1 cellular context compared by ENCODE assay signal in the genomic region with DNA sequence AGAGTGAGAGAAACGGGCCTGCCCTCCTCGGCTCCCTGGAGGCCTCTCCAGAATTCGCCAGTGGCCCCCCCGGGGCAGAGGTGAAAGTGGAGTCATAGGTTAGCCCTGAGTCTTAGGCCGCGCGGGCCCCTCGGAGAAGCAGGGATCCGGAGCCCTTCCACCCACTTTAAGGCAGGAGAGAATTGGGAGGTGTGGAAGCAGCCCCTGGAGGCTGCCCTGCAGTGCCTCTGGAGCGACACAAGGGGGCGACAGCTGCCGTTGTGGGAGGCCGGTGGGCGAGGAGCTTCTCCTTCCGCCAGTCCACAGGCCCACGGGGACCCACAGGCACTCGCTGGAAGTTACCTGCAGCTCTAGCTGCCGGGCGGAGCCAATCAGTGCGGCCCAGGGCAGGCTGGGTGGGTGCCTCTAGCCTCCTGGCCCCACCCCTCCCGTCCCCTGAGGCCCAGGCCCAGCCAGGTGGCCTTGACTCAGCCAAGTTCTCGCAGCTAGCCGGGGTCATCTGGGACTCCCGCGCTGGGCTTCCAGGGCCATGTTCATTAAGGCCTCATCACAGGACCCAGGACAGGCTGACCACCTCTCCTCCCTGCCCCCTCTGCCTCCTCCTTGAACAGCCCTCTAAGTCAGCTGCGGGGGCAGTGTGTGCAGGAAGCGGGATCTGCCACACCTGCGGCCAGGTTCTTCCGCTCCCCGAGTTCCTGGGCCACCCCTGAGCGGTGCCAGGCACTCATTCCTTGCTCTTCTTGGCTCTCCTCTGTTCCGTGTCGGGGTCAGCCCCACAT.
TF ChIP-seq lines count a peak whose summit lies in the region.

No MANE protein-coding gene starts in this region.

TF ChIP-seq in HEK293, 187 proteins besides CTCF, POLR2A, EP300 and RAD21 (continued from another document):
- TF ChIP-seq, protein P1, sequence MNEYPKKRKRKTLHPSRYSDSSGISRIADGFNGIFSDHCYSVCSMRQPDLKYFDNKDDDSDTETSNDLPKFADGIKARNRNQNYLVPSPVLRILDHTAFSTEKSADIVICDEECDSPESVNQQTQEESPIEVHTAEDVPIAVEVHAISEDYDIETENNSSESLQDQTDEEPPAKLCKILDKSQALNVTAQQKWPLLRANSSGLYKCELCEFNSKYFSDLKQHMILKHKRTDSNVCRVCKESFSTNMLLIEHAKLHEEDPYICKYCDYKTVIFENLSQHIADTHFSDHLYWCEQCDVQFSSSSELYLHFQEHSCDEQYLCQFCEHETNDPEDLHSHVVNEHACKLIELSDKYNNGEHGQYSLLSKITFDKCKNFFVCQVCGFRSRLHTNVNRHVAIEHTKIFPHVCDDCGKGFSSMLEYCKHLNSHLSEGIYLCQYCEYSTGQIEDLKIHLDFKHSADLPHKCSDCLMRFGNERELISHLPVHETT (tag by site-specific recombination; IDR thresholded peaks at IDR 0.05), result no peak
- TF ChIP-seq ZNF704 (tag by site-specific recombination; IDR thresholded peaks at IDR 0.05) (no peak), ZNF133 (tag by site-specific recombination; IDR thresholded peaks at IDR 0.05) (no peak), REPIN1 (tag by site-specific recombination; IDR thresholded peaks at IDR 0.05; ENCODE audit: low read depth) (no peak), ZNF585B (tag by site-specific recombination; IDR thresholded peaks at IDR 0.05) (no peak), ZNF23 (tag by site-specific recombination; IDR thresholded peaks at IDR 0.05; ENCODE audit: borderline replicate concordance) (no peak), ZNF792 (tag by site-specific recombination; IDR thresholded peaks at IDR 0.05) (no peak), ZNF777 (tag by site-specific recombination; IDR thresholded peaks at IDR 0.05; ENCODE audit: borderline replicate concordance) (no peak)
TF ChIP-seq in HEK293: peak in this region for 16.
